ENCODE assay signal across 15 cellular contexts in the genomic region with DNA sequence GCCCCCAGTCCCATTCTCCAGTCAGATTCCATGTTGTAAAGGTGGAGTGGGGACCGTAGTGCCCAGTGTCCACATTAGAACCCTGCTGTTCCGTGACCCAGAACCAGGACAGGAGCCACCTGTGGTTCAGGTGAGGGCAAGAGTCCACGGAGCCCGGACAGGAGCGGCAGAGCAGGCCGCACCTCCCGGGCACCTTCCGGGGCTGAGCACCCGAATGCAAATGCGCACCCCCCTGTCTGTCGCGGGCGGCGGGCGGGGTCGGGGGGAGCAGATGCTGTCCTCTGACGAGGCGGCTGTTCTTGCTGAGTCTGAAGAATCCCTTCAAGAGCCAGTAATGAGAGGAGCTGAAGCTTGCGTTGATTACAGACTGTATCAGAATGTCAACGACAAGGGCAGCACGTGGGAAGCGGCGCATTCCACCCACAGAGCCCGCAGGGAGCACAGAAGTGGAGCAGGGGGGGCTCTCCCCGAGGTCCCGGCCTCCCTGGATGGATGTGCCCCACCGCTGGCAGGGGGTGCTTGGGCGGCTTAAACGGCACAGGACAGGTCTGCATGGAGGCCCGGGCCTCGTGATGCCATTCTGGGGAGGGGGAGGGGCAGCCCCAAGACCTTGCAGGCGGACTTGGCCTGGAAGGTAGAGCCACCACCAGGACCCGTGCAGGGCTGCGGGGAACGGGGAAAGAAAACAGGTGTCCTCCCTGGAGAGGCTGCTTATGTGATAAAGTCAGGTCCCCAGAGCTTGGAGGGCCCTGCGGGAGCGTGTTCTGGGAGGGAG.
A peak's percentile ranks its signal among the peaks of the same experiment; 100 is the strongest.
DNase-seq lines count a peak whose midpoint lies in the region; ATAC-seq and TF ChIP-seq lines count a peak whose summit lies in the region.
"Had no signal": no experiment of that assay in that cellular context is flagged by ENCODE, and none has a peak within 500 bp of the region (broad histone marks: within the 10 kb centered on the region; RNA-seq: fewer than 3 reads in every experiment).

No MANE protein-coding gene starts in this region.

- no peak for ATAC-seq in activated CD8-positive, alpha-beta T cell treated with anti-CD3 and anti-CD28 coated beads, Interleukin-2, amount 10 ng/mL, durations not matched to agents 7 days and 5 days
- ATAC-seq in left colon, result no peak
- ATAC-seq: A549 had no signal

- H3K9me3 Mint-ChIP-seq in osteocyte (ENCODE audit: unreplicated experiment), result peaks cover 8% of the 10 kb centered on the region
- H3K9me3 Mint-ChIP-seq in activated CD8-positive, alpha-beta T cell treated with anti-CD3 and anti-CD28 coated beads, Interleukin-2, amount 10 ng/mL, durations not matched to agents 7 days and 5 days (ENCODE audit: insufficient read depth), result no peaks in the 10 kb centered on the region
- H3K9me3 Mint-ChIP-seq: CD4-positive, alpha-beta memory T cell had no signal

- POLR2A ChIA-PET in activated CD8-positive, alpha-beta T cell treated with anti-CD3 and anti-CD28 coated beads, Interleukin-2, amount 10 ng/mL, durations not matched to agents 7 days and 5 days (lab: Charles Lee), result no interaction called here

- CTCF ChIA-PET in activated CD8-positive, alpha-beta T cell treated with anti-CD3 and anti-CD28 coated beads, Interleukin-2, amount 10 ng/mL, durations not matched to agents 7 days and 5 days (lab: Charles Lee), result no interaction called here

- no peaks in the 10 kb centered on the region for H3K4me1 Mint-ChIP-seq in osteocyte (ENCODE audit: unreplicated experiment)
- no peaks in the 10 kb centered on the region for H3K4me1 Mint-ChIP-seq in activated CD8-positive, alpha-beta T cell treated with anti-CD3 and anti-CD28 coated beads, Interleukin-2, amount 10 ng/mL, durations not matched to agents 7 days and 5 days (ENCODE audit: low read depth)

- H3K27ac Mint-ChIP-seq in osteocyte (ENCODE audit: unreplicated experiment), result no peak overlapping the region
- no peak overlapping the region for H3K27ac Mint-ChIP-seq in activated CD8-positive, alpha-beta T cell treated with anti-CD3 and anti-CD28 coated beads, Interleukin-2, amount 10 ng/mL, durations not matched to agents 7 days and 5 days
- H3K27ac Mint-ChIP-seq: CD4-positive, alpha-beta memory T cell had no signal

- no peak overlapping the region for H3K4me3 ChIP-seq in H7 (ENCODE audit: insufficient read depth, low read depth, low read length)
- H3K4me3 ChIP-seq: A549 had no signal

- no peaks in the 10 kb centered on the region for H3K27me3 Mint-ChIP-seq in osteocyte (ENCODE audit: unreplicated experiment)
- no peaks in the 10 kb centered on the region for H3K27me3 Mint-ChIP-seq in activated CD8-positive, alpha-beta T cell treated with anti-CD3 and anti-CD28 coated beads, Interleukin-2, amount 10 ng/mL, durations not matched to agents 7 days and 5 days (ENCODE audit: low read depth)
- H3K27me3 Mint-ChIP-seq: CD4-positive, alpha-beta memory T cell had no signal

- no peaks in the 10 kb centered on the region for H3K36me3 Mint-ChIP-seq in osteocyte (ENCODE audit: unreplicated experiment)
- no peaks in the 10 kb centered on the region for H3K36me3 Mint-ChIP-seq in activated CD8-positive, alpha-beta T cell treated with anti-CD3 and anti-CD28 coated beads, Interleukin-2, amount 10 ng/mL, durations not matched to agents 7 days and 5 days (ENCODE audit: low read depth)
- H3K36me3 Mint-ChIP-seq: CD4-positive, alpha-beta memory T cell had no signal

- no peak for TF ChIP-seq CTCF in osteocyte (IDR thresholded peaks at IDR 0.05)

- H3K27me3 ChIP-seq in H7 (ENCODE audit: control insufficient read depth, insufficient read depth, low read length), result no peaks in the 10 kb centered on the region
- H3K27me3 ChIP-seq: BE2C had no signal

- H3K36me3 ChIP-seq in H7 (replicated peaks; ENCODE audit: control insufficient read depth, insufficient read depth, low read length), result no peaks in the 10 kb centered on the region
- H3K36me3 ChIP-seq: BE2C had no signal

- DNase-seq in H7, result peak; percentile 49
- peak; percentile 6 for DNase-seq in activated CD8-positive, alpha-beta memory T cell treated with anti-CD3 and anti-CD28 coated beads, Interleukin-2, amount 50 U/mL, for 48 hours
- peak; percentile 41 for DNase-seq in islet precursor cell
- DNase-seq in osteocyte (ENCODE audit: extremely low spot score, unreplicated experiment), result peak; percentile 83
- DNase-seq in activated CD8-positive, alpha-beta T cell treated with anti-CD3 and anti-CD28 coated beads, Interleukin-2, amount 10 ng/mL, durations not matched to agents 7 days and 5 days, result no peak
- no peak for DNase-seq in left colon
- no peak for DNase-seq in cerebellum (ENCODE audit: low spot score)
- DNase-seq: BE2C; CD4-positive, alpha-beta memory T cell; DMS79 treated with DMSO at 0.1 percent for 48 hours; EL; GOT3; HCEC 1CT; IMR-90 had no signal

- H3K4me3 Mint-ChIP-seq in osteocyte (ENCODE audit: unreplicated experiment), result no peak overlapping the region
- no peak overlapping the region for H3K4me3 Mint-ChIP-seq in activated CD8-positive, alpha-beta T cell treated with anti-CD3 and anti-CD28 coated beads, Interleukin-2, amount 10 ng/mL, durations not matched to agents 7 days and 5 days
- H3K4me3 Mint-ChIP-seq: CD4-positive, alpha-beta memory T cell had no signal

- intact Hi-C loops in left colon (cut with DNase I, micrococcal nuclease), result no loop called here

Comparison
In these comparisons a context has a peak if more than half of its experiments do, and no peak if none do; other contexts are left out.
1. DNase-seq: peak in H7 (single experiment), activated CD8-positive, alpha-beta memory T cell treated with anti-CD3 and anti-CD28 coated beads, Interleukin-2, amount 50 U/mL, for 48 hours (single experiment), islet precursor cell (single experiment) and osteocyte (single experiment); none in activated CD8-positive, alpha-beta T cell treated with anti-CD3 and anti-CD28 coated beads, Interleukin-2, amount 10 ng/mL, durations not matched to agents 7 days and 5 days (single experiment), left colon (0 of 2) and cerebellum (single experiment).